ENCODE assay signal across 25 cellular contexts in genomic region chr15:88174571-88174970, GRCh38.
DNase-seq lines count a peak whose midpoint lies in the region; ATAC-seq and TF ChIP-seq lines count a peak whose summit lies in the region.
"Had no signal": no experiment of that assay in that cellular context is flagged by ENCODE, and none has a peak within 500 bp of the region (broad histone marks: within the 10 kb centered on the region; RNA-seq: fewer than 3 reads in every experiment).

No MANE protein-coding gene starts in this region.

- H4K20me1 ChIP-seq in BLaER1, result no peaks in the 10 kb centered on the region

- no peaks in the 10 kb centered on the region for H3K9me3 ChIP-seq in BLaER1
- H3K9me3 ChIP-seq in WERI-Rb-1 (ENCODE audit: severe bottlenecking), result no peaks in the 10 kb centered on the region
- H3K9me3 ChIP-seq: Peyer's patch had no signal

- H3K4me3 ChIP-seq in BLaER1 (no peak overlapping the region), WERI-Rb-1 (ENCODE audit: low read depth, low read length) (no peak overlapping the region)
- H3K4me3 ChIP-seq: GM23338, K562, Peyer's patch had no signal

- H3K9ac ChIP-seq in BLaER1, result no peak overlapping the region

- peaks cover 28% of the 10 kb centered on the region for H3K4me1 ChIP-seq in BLaER1
- H3K4me1 ChIP-seq: Peyer's patch had no signal

- DNase-seq in DMS 273 (lab: John Stamatoyannopoulos, UW; ENCODE audit: unreplicated experiment), result peak; percentile 78
- DNase-seq in NCI-H82 treated with DMSO at 0.1 percent for 48 hours (lab: John Stamatoyannopoulos, UW; ENCODE audit: unreplicated experiment), result peak; percentile 5
- peak; percentile 50 for DNase-seq in WERI-Rb-1
- no peak for DNase-seq in NCI-H128 (lab: John Stamatoyannopoulos, UW; ENCODE audit: unreplicated experiment)
- no peak for DNase-seq in substantia nigra (lab: John Stamatoyannopoulos, UW)
- DNase-seq: CD4-positive, CD25-positive, alpha-beta regulatory T cell; DMS53; H9; Kasumi-1; NCI-H1105 treated with DMSO at 0.1 percent for 48 hours; NCI-H187; NCI-H2081 treated with DMSO at 0.1 percent for 48 hours; NCI-H2171; NCI-H226; NCI-H510A treated with DMSO at 0.1 percent for 48 hours; NCI-H774; OCI-M1; Peyer's patch; SIG-M5; T-helper 17 cell had no signal

- ATAC-seq in activated CD4-positive, CD25-positive, alpha-beta regulatory T cell treated with anti-CD3 and anti-CD28 coated beads, Interleukin-2, amount 50 U/mL, for 24 hours, result no peak
- ATAC-seq: GM23338, K562, SK-N-SH treated with all-trans-retinoic acid at 6 μM for 48 hours, T-helper 17 cell had no signal

- H3K27ac ChIP-seq in BLaER1 (no peak overlapping the region), WERI-Rb-1 (no peak overlapping the region), substantia nigra (ENCODE audit: low read depth, low read length, poor library complexity, severe bottlenecking) (no peak overlapping the region)
- H3K27ac ChIP-seq: Peyer's patch had no signal

- H3K27me3 ChIP-seq in BLaER1 (no peaks in the 10 kb centered on the region), WERI-Rb-1 (ENCODE audit: insufficient read depth, low read depth, severe bottlenecking) (peaks cover 17% of the 10 kb centered on the region)
- H3K27me3 ChIP-seq: Peyer's patch had no signal

- no peaks in the 10 kb centered on the region for H3K36me3 ChIP-seq in BLaER1
- H3K36me3 ChIP-seq in WERI-Rb-1, result no peaks in the 10 kb centered on the region
- H3K36me3 ChIP-seq: Peyer's patch had no signal

- H3K4me2 ChIP-seq in BLaER1, result peak overlapping the region; percentile 25; the same call in 1 of the 2 replicates
- H3K4me2 ChIP-seq: GM23338 had no signal

- TF ChIP-seq CTCF in WERI-Rb-1 (IDR thresholded peaks at IDR 0.05; ENCODE audit: low read depth, low read length), result no peak

Comparison
In these comparisons a context has a peak if more than half of its experiments do, and no peak if none do; other contexts are left out.
1. DNase-seq: peak in DMS 273 (single experiment), NCI-H82 treated with DMSO at 0.1 percent for 48 hours (single experiment) and WERI-Rb-1 (single experiment); none in NCI-H128 (single experiment) and substantia nigra (0 of 49).